In genomic region chr3:179840985-179841384, GRCh38 we compare ENCODE assay signal across 9 cellular contexts.
A peak's percentile ranks its signal among the peaks of the same experiment; 100 is the strongest.
DNase-seq lines count a peak whose midpoint lies in the region; TF ChIP-seq lines count a peak whose summit lies in the region.
"Had no signal": no experiment of that assay in that cellular context is flagged by ENCODE, and none has a peak within 500 bp of the region (broad histone marks: within the 10 kb centered on the region; RNA-seq: fewer than 3 reads in every experiment).

No MANE protein-coding gene starts in this region.

- no peak for TF ChIP-seq CTCF in epithelial cell of esophagus (IDR thresholded peaks at IDR 0.05; ENCODE audit: insufficient read depth, low read depth, low read length, missing control alignments)
- TF ChIP-seq CTCF in retinal pigment epithelial cell (conservative IDR thresholded peaks at IDR 0.05; ENCODE audit: low read depth, low read length) = no peak
- TF ChIP-seq CTCF in Peyer's patch (IDR thresholded peaks at IDR 0.05) = no peak

- H3K4me3 ChIP-seq in epithelial cell of esophagus (ENCODE audit: low read length) (no peak overlapping the region), retinal pigment epithelial cell (ENCODE audit: low read length) (no peak overlapping the region), Peyer's patch (no peak overlapping the region)
- H3K4me3 ChIP-seq: skin epidermis, testis had no signal

- TF ChIP-seq POLR2A in Peyer's patch (IDR thresholded peaks at IDR 0.05) = no peak

- no peaks in the 10 kb centered on the region for H3K4me1 ChIP-seq in Peyer's patch
- H3K4me1 ChIP-seq: testis had no signal

- H3K27ac ChIP-seq in Peyer's patch = no peak overlapping the region
- H3K27ac ChIP-seq: skin epidermis, testis had no signal

- H3K9me3 ChIP-seq in Peyer's patch = no peaks in the 10 kb centered on the region
- H3K9me3 ChIP-seq: testis had no signal

- H3K36me3 ChIP-seq in Peyer's patch = no peaks in the 10 kb centered on the region

- no peaks in the 10 kb centered on the region for H3K27me3 ChIP-seq in Peyer's patch
- H3K27me3 ChIP-seq: testis had no signal

- DNase-seq in H4 (ENCODE audit: low spot score) (peak; percentile 67), RPMI7951 (ENCODE audit: low read depth) (peak; percentile 58), epithelial cell of esophagus (ENCODE audit: low read depth) (peak; percentile 89), retinal pigment epithelial cell (ENCODE audit: low read depth) (peak; percentile 62), Peyer's patch (no peak), NCI-H1436 (lab: John Stamatoyannopoulos, UW) (no peak), amniotic stem cell (lab: John Stamatoyannopoulos, UW) (no peak)
- DNase-seq: testis had no signal

Comparison
In these comparisons a context has a peak if more than half of its experiments do, and no peak if none do; other contexts are left out.
1. DNase-seq: peak in H4 (single experiment), RPMI7951 (single experiment), epithelial cell of esophagus (single experiment) and retinal pigment epithelial cell (single experiment); none in Peyer's patch (0 of 3), NCI-H1436 (single experiment) and amniotic stem cell (single experiment).